ENCODE assay signal across 10 cellular contexts in the genomic region with DNA sequence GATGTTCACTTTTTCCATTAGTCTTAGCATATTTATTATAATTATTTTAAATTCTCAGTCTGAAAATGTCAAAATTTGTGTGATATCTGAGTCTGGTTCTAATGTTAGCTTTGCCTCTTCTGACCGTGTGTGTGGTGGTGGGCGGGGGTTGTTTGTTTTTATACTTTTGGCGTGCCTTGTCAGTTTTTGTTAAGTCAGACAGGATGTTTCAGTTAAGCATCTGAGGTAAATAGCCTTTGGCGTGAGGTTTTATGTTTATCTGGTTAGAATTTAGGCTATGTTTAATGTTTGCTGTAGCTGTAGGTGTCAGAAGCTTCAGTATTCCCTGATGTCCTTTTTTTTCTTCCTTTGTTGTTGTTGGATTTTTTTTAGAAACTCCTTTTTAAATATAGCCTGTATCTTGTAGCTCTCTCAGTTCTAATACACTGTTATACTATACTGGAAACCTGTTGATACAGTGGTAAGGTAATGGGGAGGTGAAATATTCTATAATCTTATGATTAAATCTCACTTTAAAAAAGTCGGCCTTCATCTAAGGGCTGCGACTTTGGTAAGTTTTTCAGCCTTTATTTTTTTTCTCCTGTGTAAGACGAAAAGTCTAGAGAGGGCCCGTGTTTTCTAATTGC.
A peak's percentile ranks its signal among the peaks of the same experiment; 100 is the strongest.
DNase-seq lines count a peak whose midpoint lies in the region; ATAC-seq and TF ChIP-seq lines count a peak whose summit lies in the region.
"Had no signal": no experiment of that assay in that cellular context is flagged by ENCODE, and none has a peak within 500 bp of the region (broad histone marks: within the 10 kb centered on the region; RNA-seq: fewer than 3 reads in every experiment).

No MANE protein-coding gene starts in this region.

- H3K9ac ChIP-seq in PC-3 (ENCODE audit: low read length) = no peak overlapping the region
- H3K9ac ChIP-seq: SK-N-SH had no signal

- no peaks in the 10 kb centered on the region for H3K27me3 ChIP-seq in PC-3 (ENCODE audit: low read length)

- POLR2A ChIA-PET in PC-3 (lab: Charles Lee; ENCODE audit: unreplicated experiment) (interaction anchor here (0.7 kb wide), 1 partner anchor 15 kb away, joined by 3 read pairs; no protein-coding TSS in a partner anchor), OCI-LY7 (lab: Charles Lee) (interaction anchor here (0.7 kb wide), 1 partner anchor 24 kb away, joined by 3 read pairs; no protein-coding TSS in a partner anchor)

- 0 out of 2 replicates have a peak, but pooled peaks cover 6% of the 10 kb centered on the region for H3K4me1 ChIP-seq in PC-3 (ENCODE audit: insufficient read depth, low read length)
- no peaks in the 10 kb centered on the region for H3K4me1 ChIP-seq in OCI-LY7 (ENCODE audit: insufficient read depth, low read length, poor library complexity, severe bottlenecking)

- H3K9me3 ChIP-seq in PC-3 (ENCODE audit: low read length) = no peaks in the 10 kb centered on the region
- H3K9me3 ChIP-seq in OCI-LY7 (ENCODE audit: low read length) = 0 out of 2 replicates have a peak, but pooled peaks cover 5% of the 10 kb centered on the region
- H3K9me3 ChIP-seq: SK-N-SH had no signal

- H3K79me2 ChIP-seq in PC-3 (ENCODE audit: low read length) (no peaks in the 10 kb centered on the region), OCI-LY7 (ENCODE audit: insufficient read depth, low read depth, low read length) (no peaks in the 10 kb centered on the region)

- peak; percentile 71 for ATAC-seq in activated CD8-positive, alpha-beta memory T cell treated with anti-CD3 and anti-CD28 coated beads, Interleukin-2, amount 10 ng/mL, durations not matched to agents 7 days and 5 days
- ATAC-seq in PC-3 (peak; percentile 68), HG02610 (IDR thresholded peaks at IDR 0.05; ENCODE audit: unreplicated experiment) (no peak), left lobe of liver (no peak)

- no TSS peak for BruUV-seq in PC-3 (replicated peaks; lab: Mats Ljungman, UMichigan)
- no TSS peak for BruUV-seq in OCI-LY7 (replicated peaks; lab: Mats Ljungman, UMichigan)

- H3K27ac ChIP-seq in PC-3 (ENCODE audit: low read length) (no peak overlapping the region), OCI-LY7 (ENCODE audit: low read depth, low read length, poor library complexity, severe bottlenecking) (no peak overlapping the region)

- H3K9me3 Mint-ChIP-seq in activated CD8-positive, alpha-beta memory T cell treated with anti-CD3 and anti-CD28 coated beads, Interleukin-2, amount 10 ng/mL, durations not matched to agents 7 days and 5 days (ENCODE audit: low read depth) = peaks cover 3% of the 10 kb centered on the region

- H3K27me3 Mint-ChIP-seq in activated CD8-positive, alpha-beta memory T cell treated with anti-CD3 and anti-CD28 coated beads, Interleukin-2, amount 10 ng/mL, durations not matched to agents 7 days and 5 days = no peaks in the 10 kb centered on the region

- no peak for TF ChIP-seq CTCF in PC-3 (conservative IDR thresholded peaks at IDR 0.05; ENCODE audit: low read depth, low read length)
- TF ChIP-seq CTCF in choroid plexus epithelial cell (conservative IDR thresholded peaks at IDR 0.05; ENCODE audit: low read depth, low read length) = no peak
- no peak for TF ChIP-seq CTCF in OCI-LY7 (conservative IDR thresholded peaks at IDR 0.05; ENCODE audit: low read length)

- H4K20me1 ChIP-seq in PC-3 (ENCODE audit: low read length) (no peaks in the 10 kb centered on the region), OCI-LY7 (ENCODE audit: insufficient read depth, low read length) (no peaks in the 10 kb centered on the region)

- H3K9me2 ChIP-seq in PC-3 (replicated peaks; ENCODE audit: low read length) (no peaks in the 10 kb centered on the region), OCI-LY7 (ENCODE audit: insufficient read depth, low read length) (no peaks in the 10 kb centered on the region)
- H3K9me2 ChIP-seq: SK-N-SH had no signal

- H3K36me3 Mint-ChIP-seq in activated CD8-positive, alpha-beta memory T cell treated with anti-CD3 and anti-CD28 coated beads, Interleukin-2, amount 10 ng/mL, durations not matched to agents 7 days and 5 days = peaks cover 71% of the 10 kb centered on the region

- peak; percentile 62 for DNase-seq in activated CD8-positive, alpha-beta memory T cell treated with anti-CD3 and anti-CD28 coated beads, Interleukin-2, amount 10 ng/mL, durations not matched to agents 7 days and 5 days
- no peak for DNase-seq in activated CD8-positive, alpha-beta memory T cell treated with anti-CD3 and anti-CD28 coated beads, Interleukin-2, amount 50 U/mL, for 4 hours
- DNase-seq in PC-3 (peak; percentile 25), choroid plexus epithelial cell (ENCODE audit: low read depth) (peak; percentile 36), retina (peak; percentile 17), OCI-LY7 (ENCODE audit: low spot score) (no peak), left lobe of liver (ENCODE audit: low spot score) (no peak)
- DNase-seq: NCI-H1694 treated with DMSO at 0.1 percent for 48 hours, SK-N-SH had no signal

- no peak overlapping the region for H3K4me2 ChIP-seq in PC-3 (ENCODE audit: low read length)
- H3K4me2 ChIP-seq in OCI-LY7 (ENCODE audit: low read length) = no peak overlapping the region
- H3K4me2 ChIP-seq: SK-N-SH had no signal

- H2AFZ ChIP-seq in PC-3 (ENCODE audit: low read length) = no peak overlapping the region
- H2AFZ ChIP-seq in OCI-LY7 (ENCODE audit: low read length) = no peak overlapping the region

- CTCF ChIA-PET in activated CD8-positive, alpha-beta memory T cell treated with anti-CD3 and anti-CD28 coated beads, Interleukin-2, amount 10 ng/mL, durations not matched to agents 7 days and 5 days (lab: Charles Lee) = no interaction called here
- CTCF ChIA-PET in PC-3 (lab: Charles Lee) = no interaction called here
- CTCF ChIA-PET in OCI-LY7 (lab: Charles Lee; ENCODE audit: unreplicated experiment) = no interaction called here

- H3F3A ChIP-seq in PC-3 (ENCODE audit: low read length, unreplicated experiment) = no peaks in the 10 kb centered on the region

- H3K36me3 ChIP-seq in PC-3 (ENCODE audit: low read depth, low read length) = peaks cover 12% of the 10 kb centered on the region; the same call in 1 of the 2 replicates
- H3K36me3 ChIP-seq in OCI-LY7 (ENCODE audit: insufficient read depth, low read length) = peaks cover 48% of the 10 kb centered on the region

- peaks cover 39% of the 10 kb centered on the region for H3K4me1 Mint-ChIP-seq in activated CD8-positive, alpha-beta memory T cell treated with anti-CD3 and anti-CD28 coated beads, Interleukin-2, amount 10 ng/mL, durations not matched to agents 7 days and 5 days

- H3K4me3 ChIP-seq in PC-3 (ENCODE audit: low read length) (no peak overlapping the region), choroid plexus epithelial cell (ENCODE audit: low read depth, low read length) (no peak overlapping the region), OCI-LY7 (ENCODE audit: low read depth, low read length, poor library complexity, severe bottlenecking) (no peak overlapping the region)

- intact Hi-C loops in PC-3 (cut with micrococcal nuclease) = loop anchor here (1.0 kb wide), 1 partner anchor 26 kb away; no protein-coding TSS in a partner anchor
- intact Hi-C loops in OCI-LY7 (cut with micrococcal nuclease; ENCODE audit: unreplicated experiment) = no loop called here

- peak overlapping the region; percentile 25 for H3K4me3 Mint-ChIP-seq in activated CD8-positive, alpha-beta memory T cell treated with anti-CD3 and anti-CD28 coated beads, Interleukin-2, amount 10 ng/mL, durations not matched to agents 7 days and 5 days

- H3K27ac Mint-ChIP-seq in activated CD8-positive, alpha-beta memory T cell treated with anti-CD3 and anti-CD28 coated beads, Interleukin-2, amount 10 ng/mL, durations not matched to agents 7 days and 5 days = peak overlapping the region; percentile 78

Comparison
In these comparisons a context has a peak if more than half of its experiments do, and no peak if none do; other contexts are left out.
1. DNase-seq: peak in activated CD8-positive, alpha-beta memory T cell treated with anti-CD3 and anti-CD28 coated beads, Interleukin-2, amount 10 ng/mL, durations not matched to agents 7 days and 5 days (single experiment), PC-3 (single experiment), choroid plexus epithelial cell (single experiment) and retina (single experiment); none in activated CD8-positive, alpha-beta memory T cell treated with anti-CD3 and anti-CD28 coated beads, Interleukin-2, amount 50 U/mL, for 4 hours (single experiment), OCI-LY7 (single experiment) and left lobe of liver (single experiment).
2. ATAC-seq: peak in activated CD8-positive, alpha-beta memory T cell treated with anti-CD3 and anti-CD28 coated beads, Interleukin-2, amount 10 ng/mL, durations not matched to agents 7 days and 5 days (single experiment) and PC-3 (single experiment); none in HG02610 (single experiment) and left lobe of liver (single experiment).